Comparison of ENCODE assay signal across 8 cellular contexts in genomic region chr5:76714771-76715483, GRCh38. TPM values are rescaled to one million over a fixed set of nuclear protein-coding genes. Genes with fewer than 3 reads are reported as not detected.
DNase-seq lines count a peak whose midpoint lies in the region; ATAC-seq and TF ChIP-seq lines count a peak whose summit lies in the region.

No MANE protein-coding gene starts in this region.

- H3K4me1 Mint-ChIP-seq in stimulated activated naive B cell treated with anti-CD40 and anti-IgM and Interleukin-4, amounts not matched to agents 10 μg/mL and 1 μg/mL and 100 μg/mL, for 72 hours, result peaks cover 16 to 26% of the 10 kb centered on the region in 2 donors

- TF ChIP-seq CTCF in ascending aorta (IDR thresholded peaks at IDR 0.05), result no peak

- H3K4me3 Mint-ChIP-seq in stimulated activated naive B cell treated with anti-CD40 and anti-IgM and Interleukin-4, amounts not matched to agents 10 μg/mL and 1 μg/mL and 100 μg/mL, for 72 hours, result peak overlapping the region; percentile 82 to 91

- H3K9ac ChIP-seq in ES-I3 (ENCODE audit: low read depth, low read length) (peak overlapping the region; percentile 85; the same call in 1 of the 2 replicates), HUES6 (ENCODE audit: low read length) (peak overlapping the region; percentile 8)

- H3K27ac ChIP-seq in HUES6 (ENCODE audit: low read depth, low read length), result no peak overlapping the region
- peak overlapping the region in 1 of 2 donors; percentile 62 for H3K27ac ChIP-seq in ascending aorta

- peaks cover 20% of the 10 kb centered on the region for H3K27me3 ChIP-seq in HUES6 (ENCODE audit: control insufficient read depth, insufficient read depth, low read length)
- no peaks in the 10 kb centered on the region for H3K27me3 ChIP-seq in ascending aorta

- intact Hi-C loops in ascending aorta (cut with DNase I), result loop anchor here (5.0 kb wide), 1 partner anchor 72 kb away; no protein-coding TSS in a partner anchor

- peak in 1 of 2 donors; percentile 8 for ATAC-seq in stimulated activated naive B cell treated with anti-CD40 and anti-IgM and Interleukin-4, amounts not matched to agents 10 μg/mL and 1 μg/mL and 100 μg/mL, for 72 hours (replicated peaks)
- no peak for ATAC-seq in GM21528 (IDR thresholded peaks at IDR 0.05; ENCODE audit: low FRiP score, unreplicated experiment)

- H3K4me3 ChIP-seq in HUES6 (ENCODE audit: low read depth, low read length) (peak overlapping the region; percentile 97), ascending aorta (peak overlapping the region; percentile 76 to 99)

- peaks cover 47 to 69% of the 10 kb centered on the region in 2 donors for H3K27me3 Mint-ChIP-seq in stimulated activated naive B cell treated with anti-CD40 and anti-IgM and Interleukin-4, amounts not matched to agents 10 μg/mL and 1 μg/mL and 100 μg/mL, for 72 hours

- H3K9me3 ChIP-seq in ES-I3 (ENCODE audit: control insufficient read depth, insufficient read depth, low read length) (no peaks in the 10 kb centered on the region), HUES6 (ENCODE audit: control insufficient read depth, insufficient read depth, low read depth, low read length) (no peaks in the 10 kb centered on the region), ascending aorta (no peaks in the 10 kb centered on the region)

- no peak overlapping the region for H3K27ac Mint-ChIP-seq in stimulated activated naive B cell treated with anti-CD40 and anti-IgM and Interleukin-4, amounts not matched to agents 10 μg/mL and 1 μg/mL and 100 μg/mL, for 72 hours

- H3K36me3 ChIP-seq in ES-I3 (ENCODE audit: insufficient read depth, low read length), result no peaks in the 10 kb centered on the region
- no peaks in the 10 kb centered on the region for H3K36me3 ChIP-seq in HUES6 (ENCODE audit: control insufficient read depth, insufficient read depth, low read length)
- H3K36me3 ChIP-seq in ascending aorta, result no peaks in the 10 kb centered on the region

- DNase-seq in ascending aorta (ENCODE audit: low spot score in 2 of 2), result no peak
- DNase-seq in iPS-NIHi7 (ENCODE audit: extremely low spot score), result peak; percentile 51
- DNase-seq in stimulated activated naive B cell treated with anti-CD40 and anti-IgM and Interleukin-4, amounts not matched to agents 10 μg/mL and 1 μg/mL and 100 μg/mL, for 72 hours, result no peak
- DNase-seq in NCI-H510A (lab: John Stamatoyannopoulos, UW), result no peak
- no peak for DNase-seq in NCI-H2107 treated with DMSO at 0.1 percent for 48 hours (lab: John Stamatoyannopoulos, UW; ENCODE audit: unreplicated experiment)

- H3K4me1 ChIP-seq in ES-I3 (ENCODE audit: insufficient read depth, low read length) (peaks cover 7% of the 10 kb centered on the region; the same call in 1 of the 2 replicates), HUES6 (ENCODE audit: control insufficient read depth, insufficient read depth, low read length) (peaks cover 6% of the 10 kb centered on the region), ascending aorta (peaks cover 7 to 9% of the 10 kb centered on the region in 2 donors)

- no peaks in the 10 kb centered on the region for H3K36me3 Mint-ChIP-seq in stimulated activated naive B cell treated with anti-CD40 and anti-IgM and Interleukin-4, amounts not matched to agents 10 μg/mL and 1 μg/mL and 100 μg/mL, for 72 hours

- H3K9me3 Mint-ChIP-seq in stimulated activated naive B cell treated with anti-CD40 and anti-IgM and Interleukin-4, amounts not matched to agents 10 μg/mL and 1 μg/mL and 100 μg/mL, for 72 hours, result peaks cover 0 to 1% of the 10 kb centered on the region in 2 donors

RNA-seq across cellular contexts. Expression of gene F2R, which starts 1.0 kb away (rescaled TPM):
- 131 TPM for total RNA-seq in ascending aorta
